In genomic region chr4:139015948-139016451, GRCh38 we compare ENCODE assay signal across 1 cellular context.
TF ChIP-seq lines count a peak whose summit lies in the region.

No MANE protein-coding gene starts in this region.

TF ChIP-seq in K562, 482 proteins besides CTCF, POLR2A, EP300 and RAD21 (continued from another document and continues in another):
- TF ChIP-seq SIN3A (IDR thresholded peaks at IDR 0.05; ENCODE audit: borderline replicate concordance in 2 of 2, control insufficient read depth in 1 of 2, low read depth in 2 of 2, low read length in 2 of 2) (peak in 1 of 2 experiments; percentile 20; a peak in 2 of 4 replicates), SMARCC2 (IDR thresholded peaks at IDR 0.05; ENCODE audit: low read depth) (no peak), ZFP91 (CRISPR knock-in tag; IDR thresholded peaks at IDR 0.05) (no peak), FOXP1 (CRISPR knock-in tag; IDR thresholded peaks at IDR 0.05) (0 out of 2 replicates have a peak, but pooled peaks have one; percentile 25), THRA (IDR thresholded peaks at IDR 0.05) (no peak), STAG1 (CRISPR knock-in tag; IDR thresholded peaks at IDR 0.05; ENCODE audit: borderline replicate concordance) (no peak), SIX5 (IDR thresholded peaks at IDR 0.05; ENCODE audit: borderline replicate concordance in 1 of 2, insufficient read depth in 1 of 2, low read depth in 1 of 2, low read length in 2 of 2) (no peak), PHTF2 (CRISPR knock-in tag; IDR thresholded peaks at IDR 0.05) (no peak), MYNN (IDR thresholded peaks at IDR 0.05) (no peak), MYNN (CRISPR knock-in tag; IDR thresholded peaks at IDR 0.05) (no peak), ZNF354B (CRISPR knock-in tag; IDR thresholded peaks at IDR 0.05) (no peak), FUS (optimal IDR thresholded peaks at IDR 0.05; ENCODE audit: low read depth, low read length) (peak; percentile 7), ETS1 (conservative IDR thresholded peaks at IDR 0.05; ENCODE audit: control insufficient read depth, low read depth, low read length) (0 out of 2 replicates have a peak, but pooled peaks have one; percentile 28), NKRF (IDR thresholded peaks at IDR 0.05; ENCODE audit: borderline replicate concordance) (no peak), ELF1 (tag; IDR thresholded peaks at IDR 0.05) (0 out of 2 replicates have a peak, but pooled peaks have one; percentile 0), ZKSCAN3 (CRISPR knock-in tag; IDR thresholded peaks at IDR 0.05) (no peak), ZNF41 (CRISPR knock-in tag; conservative IDR thresholded peaks at IDR 0.05) (no peak), MYC (IDR thresholded peaks at IDR 0.05; ENCODE audit: low read depth, low read length) (peak; percentile 25), MYC (CRISPR knock-in tag; IDR thresholded peaks at IDR 0.05; ENCODE audit: borderline replicate concordance, low read depth) (no peak), ZNF134 (CRISPR knock-in tag; conservative IDR thresholded peaks at IDR 0.05) (no peak), CTBP1 (IDR thresholded peaks at IDR 0.05; ENCODE audit: borderline replicate concordance) (peak; percentile 13; the same call in 1 of the 2 replicates), ILK (tag; IDR thresholded peaks at IDR 0.05; ENCODE audit: borderline replicate concordance, low read depth) (no peak), TRIM24 (IDR thresholded peaks at IDR 0.05) (no peak), RBM22 (IDR thresholded peaks at IDR 0.05; ENCODE audit: low read depth, low read length, poor library complexity, severe bottlenecking) (no peak), ZNF384 (IDR thresholded peaks at IDR 0.05; ENCODE audit: low read depth, low read length) (no peak), E4F1 (CRISPR knock-in tag; IDR thresholded peaks at IDR 0.05; ENCODE audit: borderline replicate concordance) (no peak), POLR2G (IDR thresholded peaks at IDR 0.05; ENCODE audit: low read depth, low read length) (peak; percentile 27), JUN (IDR thresholded peaks at IDR 0.05; ENCODE audit: borderline replicate concordance, low read depth, low read length) (no peak), JUN (CRISPR knock-in tag; IDR thresholded peaks at IDR 0.05; ENCODE audit: borderline replicate concordance) (no peak), ATF1 (CRISPR knock-in tag; IDR thresholded peaks at IDR 0.05) (no peak), ATF1 (tag; IDR thresholded peaks at IDR 0.05) (0 out of 2 replicates have a peak, but pooled peaks have one; percentile 2), JUND (IDR thresholded peaks at IDR 0.05; ENCODE audit: borderline replicate concordance, low read depth, low read length) (no peak), JUND (tag; IDR thresholded peaks at IDR 0.05; ENCODE audit: borderline replicate concordance, low read depth, low read length) (0 out of 3 replicates have a peak, but pooled peaks have one; percentile 6), CC2D1A (IDR thresholded peaks at IDR 0.05) (no peak), ETV1 (tag; conservative IDR thresholded peaks at IDR 0.05; ENCODE audit: low read depth) (no peak), REST (CRISPR knock-in tag; IDR thresholded peaks at IDR 0.05; ENCODE audit: low read depth) (0 out of 2 replicates have a peak, but pooled peaks have one; percentile 10), KLF1 (tag; IDR thresholded peaks at IDR 0.05) (0 out of 2 replicates have a peak, but pooled peaks have one; percentile 32), ZBTB2 (IDR thresholded peaks at IDR 0.05) (no peak), HEY1 (CRISPR knock-in tag; IDR thresholded peaks at IDR 0.05; ENCODE audit: borderline replicate concordance) (no peak), ZKSCAN1 (IDR thresholded peaks at IDR 0.05; ENCODE audit: low read depth, low read length) (no peak), CBFB (CRISPR knock-in tag; IDR thresholded peaks at IDR 0.05) (no peak), DLX4 (CRISPR knock-in tag; IDR thresholded peaks at IDR 0.05) (no peak), ZNF75A (CRISPR knock-in tag; IDR thresholded peaks at IDR 0.05) (no peak), KDM5B (IDR thresholded peaks at IDR 0.05; ENCODE audit: insufficient replicate concordance, low read depth, low read length) (no peak), ZNF655 (CRISPR knock-in tag; IDR thresholded peaks at IDR 0.05) (no peak), MXD1 (CRISPR knock-in tag; IDR thresholded peaks at IDR 0.05; ENCODE audit: borderline replicate concordance, poor library complexity, severe bottlenecking) (no peak), PHB (CRISPR knock-in tag; IDR thresholded peaks at IDR 0.05) (no peak), CHD2 (IDR thresholded peaks at IDR 0.05; ENCODE audit: low read depth, low read length) (no peak), ESRRA (IDR thresholded peaks at IDR 0.05; ENCODE audit: borderline replicate concordance, low read depth) (no peak), GTF2F1 (IDR thresholded peaks at IDR 0.05; ENCODE audit: low read depth, low read length) (no peak), CXXC5 (CRISPR knock-in tag; IDR thresholded peaks at IDR 0.05) (0 out of 2 replicates have a peak, but pooled peaks have one; percentile 3), CCAR2 (IDR thresholded peaks at IDR 0.05; ENCODE audit: low read depth, low read length) (no peak)
